21 cellular contexts compared by ENCODE assay signal in genomic region chr7:38438938-38439337, GRCh38.
"Had no signal": no experiment of that assay in that cellular context is flagged by ENCODE, and none has a peak within 500 bp of the region (broad histone marks: within the 10 kb centered on the region; RNA-seq: fewer than 3 reads in every experiment).

No MANE protein-coding gene starts in this region.

- H3K4me1 Mint-ChIP-seq: activated B cell treated with CpG ODN at 0.5 μM for 24 hours, naive B cell, neural crest cell had no signal

- H3K27ac Mint-ChIP-seq: activated B cell treated with CpG ODN at 0.5 μM for 24 hours; activated CD4-positive, alpha-beta memory T cell treated with anti-CD3 and anti-CD28 coated beads for 36 hours; naive B cell; T-cell had no signal

- H3K27me3 ChIP-seq: cardiac muscle cell, foreskin keratinocyte, hepatocyte, spleen, tibial artery, uterus had no signal

- ATAC-seq: foreskin keratinocyte, left cardiac atrium, mucosa of descending colon, SK-N-SH treated with all-trans-retinoic acid at 6 μM for 48 hours, T-cell had no signal

- H3K4me3 ChIP-seq: cardiac muscle cell, hepatocyte, mucosa of descending colon, spleen, tibial artery, uterus had no signal

- DNase-seq: activated B cell treated with CpG ODN at 0.5 μM for 24 hours; activated CD4-positive, alpha-beta memory T cell treated with anti-CD3 and anti-CD28 coated beads for 36 hours; activated gamma-delta T cell treated with Interleukin-2 at 50 U/mL for 16 hours; activated T-cell treated with anti-CD3 and anti-CD28 coated beads, Interleukin-2, amount 50 U/mL, for 48 hours; dermis blood vessel endothelial cell; effector memory CD4-positive, alpha-beta T cell; foreskin keratinocyte; left cardiac atrium; mesenchymal stem cell; mucosa of descending colon; naive B cell; retina; SHP77 treated with DMSO at 0.1 percent for 48 hours; spleen; T-cell; tibial artery; uterus had no signal

- H3K36me3 ChIP-seq: cardiac muscle cell, spleen, tibial artery, uterus had no signal

- H3K36me3 Mint-ChIP-seq: activated CD4-positive, alpha-beta memory T cell treated with anti-CD3 and anti-CD28 coated beads for 36 hours; naive B cell; T-cell had no signal

- H3K27me3 Mint-ChIP-seq: activated CD4-positive, alpha-beta memory T cell treated with anti-CD3 and anti-CD28 coated beads for 36 hours; T-cell had no signal

- H3K9me3 Mint-ChIP-seq: activated B cell treated with CpG ODN at 0.5 μM for 24 hours, T-cell had no signal

- H3K4me3 Mint-ChIP-seq: activated B cell treated with CpG ODN at 0.5 μM for 24 hours; activated CD4-positive, alpha-beta memory T cell treated with anti-CD3 and anti-CD28 coated beads for 36 hours; neural crest cell; T-cell had no signal
